In the genomic region with DNA sequence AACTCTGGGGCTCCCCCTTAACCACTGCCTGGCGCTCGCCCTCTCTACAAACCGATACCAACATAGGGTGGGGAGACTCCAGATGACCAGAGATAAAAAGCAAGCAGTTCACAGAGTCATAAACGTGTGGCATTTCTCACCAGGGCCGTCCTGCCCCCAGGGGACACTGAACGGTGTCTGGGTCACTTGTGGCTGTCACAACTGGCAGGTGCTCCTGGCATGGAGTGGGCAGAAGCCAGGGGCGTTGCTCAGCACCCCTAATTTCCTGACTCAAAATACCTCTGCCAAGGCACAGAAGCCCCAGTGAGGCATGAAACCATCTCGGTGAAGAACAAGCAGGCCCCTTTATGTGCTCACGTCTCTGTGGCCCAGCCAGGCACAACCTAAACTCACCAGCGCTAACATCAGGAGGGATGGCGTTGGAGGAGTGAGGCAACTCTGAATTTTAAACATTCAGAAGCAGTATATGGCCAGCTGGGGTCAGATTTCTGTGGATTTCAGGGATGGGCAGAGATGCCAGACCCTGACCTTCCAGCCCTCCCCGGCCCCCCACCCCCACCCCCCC, we compare ENCODE assay signal across 1 cellular context.
TF ChIP-seq lines count a peak whose summit lies in the region.

No MANE protein-coding gene starts in this region.

TF ChIP-seq in WTC11, 78 proteins besides CTCF, POLR2A, EP300 and RAD21 (continued from another document):
- TF ChIP-seq, protein P1, sequence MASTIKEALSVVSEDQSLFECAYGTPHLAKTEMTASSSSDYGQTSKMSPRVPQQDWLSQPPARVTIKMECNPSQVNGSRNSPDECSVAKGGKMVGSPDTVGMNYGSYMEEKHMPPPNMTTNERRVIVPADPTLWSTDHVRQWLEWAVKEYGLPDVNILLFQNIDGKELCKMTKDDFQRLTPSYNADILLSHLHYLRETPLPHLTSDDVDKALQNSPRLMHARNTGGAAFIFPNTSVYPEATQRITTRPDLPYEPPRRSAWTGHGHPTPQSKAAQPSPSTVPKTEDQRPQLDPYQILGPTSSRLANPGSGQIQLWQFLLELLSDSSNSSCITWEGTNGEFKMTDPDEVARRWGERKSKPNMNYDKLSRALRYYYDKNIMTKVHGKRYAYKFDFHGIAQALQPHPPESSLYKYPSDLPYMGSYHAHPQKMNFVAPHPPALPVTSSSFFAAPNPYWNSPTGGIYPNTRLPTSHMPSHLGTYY (CRISPR knock-in tag; IDR thresholded peaks at IDR 0.05), result no peak
- TF ChIP-seq MXD4 (CRISPR knock-in tag; IDR thresholded peaks at IDR 0.05; ENCODE audit: borderline replicate concordance) (no peak), ZNF263 (CRISPR knock-in tag; IDR thresholded peaks at IDR 0.05; ENCODE audit: low read depth) (no peak), SMAD4 (CRISPR knock-in tag; IDR thresholded peaks at IDR 0.05) (no peak), ZBTB21 (CRISPR knock-in tag; IDR thresholded peaks at IDR 0.05; ENCODE audit: borderline replicate concordance) (no peak)
- TF ChIP-seq, protein P2, sequence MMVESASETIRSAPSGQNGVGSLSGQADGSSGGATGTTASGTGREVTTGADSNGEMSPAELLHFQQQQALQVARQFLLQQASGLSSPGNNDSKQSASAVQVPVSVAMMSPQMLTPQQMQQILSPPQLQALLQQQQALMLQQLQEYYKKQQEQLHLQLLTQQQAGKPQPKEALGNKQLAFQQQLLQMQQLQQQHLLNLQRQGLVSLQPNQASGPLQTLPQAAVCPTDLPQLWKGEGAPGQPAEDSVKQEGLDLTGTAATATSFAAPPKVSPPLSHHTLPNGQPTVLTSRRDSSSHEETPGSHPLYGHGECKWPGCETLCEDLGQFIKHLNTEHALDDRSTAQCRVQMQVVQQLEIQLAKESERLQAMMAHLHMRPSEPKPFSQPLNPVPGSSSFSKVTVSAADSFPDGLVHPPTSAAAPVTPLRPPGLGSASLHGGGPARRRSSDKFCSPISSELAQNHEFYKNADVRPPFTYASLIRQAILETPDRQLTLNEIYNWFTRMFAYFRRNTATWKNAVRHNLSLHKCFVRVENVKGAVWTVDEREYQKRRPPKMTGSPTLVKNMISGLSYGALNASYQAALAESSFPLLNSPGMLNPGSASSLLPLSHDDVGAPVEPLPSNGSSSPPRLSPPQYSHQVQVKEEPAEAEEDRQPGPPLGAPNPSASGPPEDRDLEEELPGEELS (CRISPR knock-in tag; IDR thresholded peaks at IDR 0.05), result no peak
